Comparison of ENCODE assay signal across 16 cellular contexts in the genomic region with DNA sequence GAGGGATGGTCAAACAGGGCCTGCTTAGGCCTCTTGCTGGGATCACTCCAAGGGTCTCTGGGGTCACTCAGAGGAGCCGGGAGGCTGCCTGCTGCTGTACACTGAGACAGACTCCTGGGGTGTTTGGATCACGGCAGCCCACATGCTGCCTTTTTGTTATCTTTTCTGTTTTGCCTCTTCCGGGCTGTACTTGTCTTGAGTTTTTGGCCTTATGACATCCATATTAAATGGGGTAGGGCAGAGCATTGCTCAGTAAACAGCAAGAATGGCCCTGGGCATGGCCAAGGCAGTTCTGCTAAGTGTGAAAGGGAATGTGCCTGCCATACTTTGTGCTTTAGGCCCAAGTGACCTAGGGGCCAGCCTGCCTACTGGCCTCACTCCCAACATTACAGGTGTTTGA. TPM values are rescaled to one million over a fixed set of nuclear protein-coding genes. Genes with fewer than 3 reads are reported as not detected.
DNase-seq lines count a peak whose midpoint lies in the region; ATAC-seq, FAIRE-seq and TF ChIP-seq lines count a peak whose summit lies in the region.
"Had no signal": no experiment of that assay in that cellular context is flagged by ENCODE, and none has a peak within 500 bp of the region (broad histone marks: within the 10 kb centered on the region; RNA-seq: fewer than 3 reads in every experiment).

No MANE protein-coding gene starts in this region.

- no peak overlapping the region for H3K27ac Mint-ChIP-seq in activated CD4-positive, alpha-beta T cell treated with anti-CD3 and anti-CD28 coated beads, Interleukin-2, amount 10 ng/mL, durations not matched to agents 24 days and 14 days
- no peak overlapping the region for H3K27ac Mint-ChIP-seq in activated CD4-positive, alpha-beta T cell treated with anti-CD3 and anti-CD28 coated beads for 36 hours
- H3K27ac Mint-ChIP-seq in T-cell (no peak overlapping the region), glutamatergic neuron (ENCODE audit: unreplicated experiment) (peak overlapping the region; percentile 77), neural crest cell (ENCODE audit: unreplicated experiment) (no peak overlapping the region)

- intact Hi-C loops in activated CD4-positive, alpha-beta T cell treated with anti-CD3 and anti-CD28 coated beads, Interleukin-2, amount 10 ng/mL, durations not matched to agents 24 days and 14 days (cut with micrococcal nuclease) = no loop called here
- intact Hi-C loops in activated CD4-positive, alpha-beta T cell treated with anti-CD3 and anti-CD28 coated beads for 36 hours (cut with DNase I, micrococcal nuclease) = no loop called here

- no peaks in the 10 kb centered on the region for H3K36me3 Mint-ChIP-seq in activated CD4-positive, alpha-beta T cell treated with anti-CD3 and anti-CD28 coated beads, Interleukin-2, amount 10 ng/mL, durations not matched to agents 24 days and 14 days (ENCODE audit: low read depth)
- no peaks in the 10 kb centered on the region for H3K36me3 Mint-ChIP-seq in activated CD4-positive, alpha-beta T cell treated with anti-CD3 and anti-CD28 coated beads for 36 hours (ENCODE audit: low read depth)
- H3K36me3 Mint-ChIP-seq in T-cell (no peaks in the 10 kb centered on the region), glutamatergic neuron (ENCODE audit: unreplicated experiment) (peaks cover 10% of the 10 kb centered on the region), neural crest cell (ENCODE audit: low read depth) (no peaks in the 10 kb centered on the region)

- H3K9me3 Mint-ChIP-seq in activated CD4-positive, alpha-beta T cell treated with anti-CD3 and anti-CD28 coated beads, Interleukin-2, amount 10 ng/mL, durations not matched to agents 24 days and 14 days = peaks cover 15% of the 10 kb centered on the region
- no peaks in the 10 kb centered on the region for H3K9me3 Mint-ChIP-seq in activated CD4-positive, alpha-beta T cell treated with anti-CD3 and anti-CD28 coated beads for 36 hours (ENCODE audit: low read depth)
- H3K9me3 Mint-ChIP-seq in T-cell = no peaks in the 10 kb centered on the region
- H3K9me3 Mint-ChIP-seq in glutamatergic neuron (ENCODE audit: unreplicated experiment) = peaks cover 15% of the 10 kb centered on the region
- no peaks in the 10 kb centered on the region for H3K9me3 Mint-ChIP-seq in neural crest cell

- FAIRE-seq in RCC 7860 (lab: Jason Lieb, UNC) = no peak

- CTCF ChIA-PET in activated CD4-positive, alpha-beta T cell treated with anti-CD3 and anti-CD28 coated beads for 36 hours (lab: Charles Lee) = interaction anchor here (0.6 kb wide), 1 partner anchor 9 kb away, joined by 3 read pairs; no protein-coding TSS in a partner anchor
- CTCF ChIA-PET in T-cell (lab: Charles Lee) = no interaction called here

- H3K27me3 Mint-ChIP-seq in activated CD4-positive, alpha-beta T cell treated with anti-CD3 and anti-CD28 coated beads, Interleukin-2, amount 10 ng/mL, durations not matched to agents 24 days and 14 days = peaks cover 34% of the 10 kb centered on the region
- H3K27me3 Mint-ChIP-seq in activated CD4-positive, alpha-beta T cell treated with anti-CD3 and anti-CD28 coated beads for 36 hours = peaks cover 34% of the 10 kb centered on the region
- H3K27me3 Mint-ChIP-seq in T-cell (peaks cover 36 to 48% of the 10 kb centered on the region in 2 donors), glutamatergic neuron (ENCODE audit: unreplicated experiment) (peaks cover 19% of the 10 kb centered on the region), neural crest cell (ENCODE audit: low read depth) (peaks cover 71% of the 10 kb centered on the region)

- peak overlapping the region; percentile 73 for H3K4me3 Mint-ChIP-seq in activated CD4-positive, alpha-beta T cell treated with anti-CD3 and anti-CD28 coated beads, Interleukin-2, amount 10 ng/mL, durations not matched to agents 24 days and 14 days
- no peak overlapping the region for H3K4me3 Mint-ChIP-seq in activated CD4-positive, alpha-beta T cell treated with anti-CD3 and anti-CD28 coated beads for 36 hours
- H3K4me3 Mint-ChIP-seq in T-cell (peak overlapping the region in 2 of 3 donors; percentile 35 to 66), glutamatergic neuron (ENCODE audit: unreplicated experiment) (peak overlapping the region; percentile 88), neural crest cell (peak overlapping the region; percentile 61)

- peaks cover 7% of the 10 kb centered on the region for H3K4me1 Mint-ChIP-seq in activated CD4-positive, alpha-beta T cell treated with anti-CD3 and anti-CD28 coated beads, Interleukin-2, amount 10 ng/mL, durations not matched to agents 24 days and 14 days
- H3K4me1 Mint-ChIP-seq in activated CD4-positive, alpha-beta T cell treated with anti-CD3 and anti-CD28 coated beads for 36 hours = peaks cover 5% of the 10 kb centered on the region
- H3K4me1 Mint-ChIP-seq in T-cell = peaks cover 7 to 15% (median 12%) of the 10 kb centered on the region in 3 donors
- H3K4me1 Mint-ChIP-seq in glutamatergic neuron (ENCODE audit: low read depth, unreplicated experiment) = peaks cover 18% of the 10 kb centered on the region
- H3K4me1 Mint-ChIP-seq in neural crest cell = peaks cover 15% of the 10 kb centered on the region

- no peak for TF ChIP-seq CTCF in glutamatergic neuron (IDR thresholded peaks at IDR 0.05; ENCODE audit: partially characterized antibody, unreplicated experiment)
- TF ChIP-seq CTCF in neural crest cell (conservative IDR thresholded peaks at IDR 0.05) = no peak

- ATAC-seq in activated CD4-positive, alpha-beta T cell treated with anti-CD3 and anti-CD28 coated beads for 36 hours = no peak
- no peak for ATAC-seq in T-cell (replicated peaks in 1 of 4)

- POLR2A ChIA-PET in activated CD4-positive, alpha-beta T cell treated with anti-CD3 and anti-CD28 coated beads for 36 hours (lab: Charles Lee) = no interaction called here
- POLR2A ChIA-PET in T-cell (lab: Charles Lee) = interaction anchor here in 1 of 2 donors (0.5 kb wide), 1 partner anchor 57 kb away, joined by 9 read pairs; no protein-coding TSS in a partner anchor

- DNase-seq in activated CD4-positive, alpha-beta T cell treated with anti-CD3 and anti-CD28 coated beads, Interleukin-2, amount 10 ng/mL, durations not matched to agents 24 days and 14 days = no peak
- no peak for DNase-seq in activated CD4-positive, alpha-beta T cell treated with anti-CD3 and anti-CD28 coated beads for 36 hours
- DNase-seq in T-cell (no peak), glutamatergic neuron (peak; percentile 23), neural crest cell (ENCODE audit: low read depth, low spot score) (no peak), HCEC 1CT (no peak), NCI-H2107 (lab: John Stamatoyannopoulos, UW) (no peak), RCC 7860 (ENCODE audit: low spot score) (no peak)
- DNase-seq: central memory CD4-positive, alpha-beta T cell; MV-4-11; NCI-H187; NK-92 treated with Interleukin-12 subunit alpha and Interleukin-12 subunit beta, amount 100 ng/mL, for 24 hours had no signal

RNA-seq across cellular contexts. Expression of a gene that starts 0.8 kb away (rescaled TPM):
- total RNA-seq in activated CD4-positive, alpha-beta T cell treated with anti-CD3 and anti-CD28 coated beads, Interleukin-2, amount 10 ng/mL, durations not matched to agents 24 days and 14 days = not detected in 2 replicates
- total RNA-seq in activated CD4-positive, alpha-beta T cell treated with anti-CD3 and anti-CD28 coated beads for 36 hours = not detected
- total RNA-seq in T-cell (not detected), glutamatergic neuron (ENCODE audit: unreplicated experiment) (1.7 TPM), neural crest cell (not detected in 2 replicates)
- total RNA-seq: A172, Daoy, H4, HT-29 had no signal
